1 cellular context compared by ENCODE assay signal in genomic region chr7:4102231-4102841, GRCh38.
TF ChIP-seq lines count a peak whose summit lies in the region.

No MANE protein-coding gene starts in this region.

TF ChIP-seq in H1, 55 proteins besides CTCF, POLR2A, EP300 and RAD21:
- TF ChIP-seq KDM1A (IDR thresholded peaks at IDR 0.05; ENCODE audit: borderline replicate concordance, low read length) (no peak), RNF2 (IDR thresholded peaks at IDR 0.05; ENCODE audit: borderline replicate concordance, low read depth, low read length, missing control alignments, poor library complexity, severe bottlenecking) (no peak), RBBP5 (IDR thresholded peaks at IDR 0.05; ENCODE audit: borderline replicate concordance, low read depth, low read length) (no peak), BRCA1 (IDR thresholded peaks at IDR 0.05; ENCODE audit: low read depth, low read length) (no peak), KDM5A (IDR thresholded peaks at IDR 0.05; ENCODE audit: low read length) (no peak), HDAC6 (IDR thresholded peaks at IDR 0.05; ENCODE audit: low read depth, low read length) (no peak), ZNF274 (IDR thresholded peaks at IDR 0.05; ENCODE audit: borderline replicate concordance, extremely low read depth, low read length) (no peak), JUN (IDR thresholded peaks at IDR 0.05; ENCODE audit: low read depth, low read length) (no peak), ATF2 (IDR thresholded peaks at IDR 0.05; ENCODE audit: low read length) (no peak), GTF2F1 (IDR thresholded peaks at IDR 0.05; ENCODE audit: borderline replicate concordance, low read depth, low read length) (no peak), PHF8 (conservative IDR thresholded peaks at IDR 0.05; ENCODE audit: low read depth, low read length) (no peak), POLR2AphosphoS5 (IDR thresholded peaks at IDR 0.05; ENCODE audit: low read depth, low read length) (no peak), SRF (IDR thresholded peaks at IDR 0.05; ENCODE audit: low read depth, low read length) (no peak), NANOG (IDR thresholded peaks at IDR 0.05; ENCODE audit: insufficient read depth, low read depth, low read length, poor library complexity, severe bottlenecking) (no peak), JUND (IDR thresholded peaks at IDR 0.05; ENCODE audit: low read length) (no peak), YY1 (IDR thresholded peaks at IDR 0.05; ENCODE audit: low read depth, low read length) (no peak), BACH1 (IDR thresholded peaks at IDR 0.05; ENCODE audit: low read length) (no peak)
